1 cellular context compared by ENCODE assay signal in the genomic region with DNA sequence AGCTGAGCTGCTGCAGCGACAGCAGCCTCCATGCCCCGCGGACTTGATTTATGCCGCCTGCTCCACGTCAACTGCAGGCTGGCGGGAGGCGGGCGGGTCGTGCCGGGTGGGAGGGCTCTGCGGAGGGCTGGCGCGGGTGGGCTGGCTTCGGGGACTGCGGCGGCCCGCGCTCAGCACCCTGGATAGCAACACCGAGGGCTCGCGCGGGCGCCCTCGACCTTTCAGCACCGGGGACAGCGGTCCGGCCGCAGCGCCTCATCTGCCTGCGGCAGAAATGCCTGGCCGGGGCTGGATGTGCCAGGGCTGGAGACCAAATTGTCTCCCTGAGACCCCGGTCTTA.
TF ChIP-seq lines count a peak whose summit lies in the region.

No MANE protein-coding gene starts in this region.

TF ChIP-seq in HepG2, 621 proteins besides CTCF, POLR2A, EP300 and RAD21 (continued from another document and continues in another):
- TF ChIP-seq ZNF101 (CRISPR knock-in tag; IDR thresholded peaks at IDR 0.05; ENCODE audit: borderline replicate concordance, low read depth) (0 out of 2 replicates have a peak, but pooled peaks have one; percentile 73), PLRG1 (conservative IDR thresholded peaks at IDR 0.05) (no peak), SP140L (CRISPR knock-in tag; IDR thresholded peaks at IDR 0.05; ENCODE audit: borderline replicate concordance) (peak; percentile 99; the same call in 1 of the 2 replicates), ZNF121 (CRISPR knock-in tag; IDR thresholded peaks at IDR 0.05) (no peak; the same call in 1 of the 2 replicates), SAP130 (CRISPR knock-in tag; IDR thresholded peaks at IDR 0.05; ENCODE audit: low read depth) (peak; percentile 92), CREB1 (IDR thresholded peaks at IDR 0.05) (no peak), CREB1 (CRISPR knock-in tag; IDR thresholded peaks at IDR 0.05) (no peak), ZNF501 (CRISPR knock-in tag; IDR thresholded peaks at IDR 0.05) (peak; percentile 86), SNRNP70 (IDR thresholded peaks at IDR 0.05; ENCODE audit: low read depth, low read length) (no peak), ZNF136 (CRISPR knock-in tag; IDR thresholded peaks at IDR 0.05; ENCODE audit: low read depth) (peak; percentile 87; the same call in 1 of the 2 replicates), SIN3B (IDR thresholded peaks at IDR 0.05; ENCODE audit: low read length) (no peak), CCDC6 (CRISPR knock-in tag; IDR thresholded peaks at IDR 0.05) (peak; percentile 97), CBX1 (IDR thresholded peaks at IDR 0.05; ENCODE audit: low read depth) (no peak), ZNF256 (CRISPR knock-in tag; conservative IDR thresholded peaks at IDR 0.05) (peak; percentile 99), ISL2 (CRISPR knock-in tag; IDR thresholded peaks at IDR 0.05) (peak; percentile 92), ZBTB21 (CRISPR knock-in tag; IDR thresholded peaks at IDR 0.05) (peak; percentile 72; the same call in 1 of the 2 replicates), ZNF30 (CRISPR knock-in tag; IDR thresholded peaks at IDR 0.05) (peak; percentile 97), ZSCAN31 (CRISPR knock-in tag; IDR thresholded peaks at IDR 0.05; ENCODE audit: low read depth) (peak; percentile 99), XRCC5 (optimal IDR thresholded peaks at IDR 0.05; ENCODE audit: low read length) (peak; percentile 58)
- TF ChIP-seq, protein P1, sequence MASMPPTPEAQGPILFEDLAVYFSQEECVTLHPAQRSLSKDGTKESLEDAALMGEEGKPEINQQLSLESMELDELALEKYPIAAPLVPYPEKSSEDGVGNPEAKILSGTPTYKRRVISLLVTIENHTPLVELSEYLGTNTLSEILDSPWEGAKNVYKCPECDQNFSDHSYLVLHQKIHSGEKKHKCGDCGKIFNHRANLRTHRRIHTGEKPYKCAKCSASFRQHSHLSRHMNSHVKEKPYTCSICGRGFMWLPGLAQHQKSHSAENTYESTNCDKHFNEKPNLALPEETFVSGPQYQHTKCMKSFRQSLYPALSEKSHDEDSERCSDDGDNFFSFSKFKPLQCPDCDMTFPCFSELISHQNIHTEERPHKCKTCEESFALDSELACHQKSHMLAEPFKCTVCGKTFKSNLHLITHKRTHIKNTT (CRISPR knock-in tag; IDR thresholded peaks at IDR 0.05) = no peak
- TF ChIP-seq, protein P2, sequence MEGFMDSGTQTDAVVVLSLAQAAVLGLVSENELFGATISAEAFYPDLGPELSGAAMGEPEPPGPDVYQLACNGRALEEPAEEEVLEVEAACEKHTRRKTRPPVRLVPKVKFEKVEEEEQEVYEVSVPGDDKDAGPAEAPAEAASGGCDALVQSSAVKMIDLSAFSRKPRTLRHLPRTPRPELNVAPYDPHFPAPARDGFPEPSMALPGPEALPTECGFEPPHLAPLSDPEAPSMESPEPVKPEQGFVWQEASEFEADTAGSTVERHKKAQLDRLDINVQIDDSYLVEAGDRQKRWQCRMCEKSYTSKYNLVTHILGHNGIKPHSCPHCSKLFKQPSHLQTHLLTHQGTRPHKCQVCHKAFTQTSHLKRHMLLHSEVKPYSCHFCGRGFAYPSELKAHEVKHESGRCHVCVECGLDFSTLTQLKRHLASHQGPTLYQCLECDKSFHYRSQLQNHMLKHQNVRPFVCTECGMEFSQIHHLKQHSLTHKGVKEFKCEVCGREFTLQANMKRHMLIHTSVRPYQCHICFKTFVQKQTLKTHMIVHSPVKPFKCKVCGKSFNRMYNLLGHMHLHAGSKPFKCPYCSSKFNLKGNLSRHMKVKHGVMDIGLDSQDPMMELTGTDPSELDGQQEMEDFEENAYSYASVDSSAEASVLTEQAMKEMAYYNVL (CRISPR knock-in tag; IDR thresholded peaks at IDR 0.05; ENCODE audit: borderline replicate concordance) = peak; percentile 91
- TF ChIP-seq, protein P3, sequence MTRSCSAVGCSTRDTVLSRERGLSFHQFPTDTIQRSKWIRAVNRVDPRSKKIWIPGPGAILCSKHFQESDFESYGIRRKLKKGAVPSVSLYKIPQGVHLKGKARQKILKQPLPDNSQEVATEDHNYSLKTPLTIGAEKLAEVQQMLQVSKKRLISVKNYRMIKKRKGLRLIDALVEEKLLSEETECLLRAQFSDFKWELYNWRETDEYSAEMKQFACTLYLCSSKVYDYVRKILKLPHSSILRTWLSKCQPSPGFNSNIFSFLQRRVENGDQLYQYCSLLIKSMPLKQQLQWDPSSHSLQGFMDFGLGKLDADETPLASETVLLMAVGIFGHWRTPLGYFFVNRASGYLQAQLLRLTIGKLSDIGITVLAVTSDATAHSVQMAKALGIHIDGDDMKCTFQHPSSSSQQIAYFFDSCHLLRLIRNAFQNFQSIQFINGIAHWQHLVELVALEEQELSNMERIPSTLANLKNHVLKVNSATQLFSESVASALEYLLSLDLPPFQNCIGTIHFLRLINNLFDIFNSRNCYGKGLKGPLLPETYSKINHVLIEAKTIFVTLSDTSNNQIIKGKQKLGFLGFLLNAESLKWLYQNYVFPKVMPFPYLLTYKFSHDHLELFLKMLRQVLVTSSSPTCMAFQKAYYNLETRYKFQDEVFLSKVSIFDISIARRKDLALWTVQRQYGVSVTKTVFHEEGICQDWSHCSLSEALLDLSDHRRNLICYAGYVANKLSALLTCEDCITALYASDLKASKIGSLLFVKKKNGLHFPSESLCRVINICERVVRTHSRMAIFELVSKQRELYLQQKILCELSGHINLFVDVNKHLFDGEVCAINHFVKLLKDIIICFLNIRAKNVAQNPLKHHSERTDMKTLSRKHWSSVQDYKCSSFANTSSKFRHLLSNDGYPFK (CRISPR knock-in tag; IDR thresholded peaks at IDR 0.05; ENCODE audit: borderline replicate concordance) = 0 out of 2 replicates have a peak, but pooled peaks have one; percentile 70
- TF ChIP-seq, protein P4, sequence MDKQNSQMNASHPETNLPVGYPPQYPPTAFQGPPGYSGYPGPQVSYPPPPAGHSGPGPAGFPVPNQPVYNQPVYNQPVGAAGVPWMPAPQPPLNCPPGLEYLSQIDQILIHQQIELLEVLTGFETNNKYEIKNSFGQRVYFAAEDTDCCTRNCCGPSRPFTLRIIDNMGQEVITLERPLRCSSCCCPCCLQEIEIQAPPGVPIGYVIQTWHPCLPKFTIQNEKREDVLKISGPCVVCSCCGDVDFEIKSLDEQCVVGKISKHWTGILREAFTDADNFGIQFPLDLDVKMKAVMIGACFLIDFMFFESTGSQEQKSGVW (CRISPR knock-in tag; IDR thresholded peaks at IDR 0.05; ENCODE audit: borderline replicate concordance) = peak; percentile 99
- TF ChIP-seq, protein P5, sequence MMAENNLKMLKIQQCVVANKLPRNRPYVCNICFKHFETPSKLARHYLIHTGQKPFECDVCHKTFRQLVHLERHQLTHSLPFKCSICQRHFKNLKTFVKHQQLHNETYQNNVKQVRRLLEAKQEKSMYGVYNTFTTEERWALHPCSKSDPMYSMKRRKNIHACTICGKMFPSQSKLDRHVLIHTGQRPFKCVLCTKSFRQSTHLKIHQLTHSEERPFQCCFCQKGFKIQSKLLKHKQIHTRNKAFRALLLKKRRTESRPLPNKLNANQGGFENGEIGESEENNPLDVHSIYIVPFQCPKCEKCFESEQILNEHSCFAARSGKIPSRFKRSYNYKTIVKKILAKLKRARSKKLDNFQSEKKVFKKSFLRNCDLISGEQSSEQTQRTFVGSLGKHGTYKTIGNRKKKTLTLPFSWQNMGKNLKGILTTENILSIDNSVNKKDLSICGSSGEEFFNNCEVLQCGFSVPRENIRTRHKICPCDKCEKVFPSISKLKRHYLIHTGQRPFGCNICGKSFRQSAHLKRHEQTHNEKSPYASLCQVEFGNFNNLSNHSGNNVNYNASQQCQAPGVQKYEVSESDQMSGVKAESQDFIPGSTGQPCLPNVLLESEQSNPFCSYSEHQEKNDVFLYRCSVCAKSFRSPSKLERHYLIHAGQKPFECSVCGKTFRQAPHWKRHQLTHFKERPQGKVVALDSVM (CRISPR knock-in tag; IDR thresholded peaks at IDR 0.05) = 0 out of 2 replicates have a peak, but pooled peaks have one; percentile 32
- TF ChIP-seq, protein P6, sequence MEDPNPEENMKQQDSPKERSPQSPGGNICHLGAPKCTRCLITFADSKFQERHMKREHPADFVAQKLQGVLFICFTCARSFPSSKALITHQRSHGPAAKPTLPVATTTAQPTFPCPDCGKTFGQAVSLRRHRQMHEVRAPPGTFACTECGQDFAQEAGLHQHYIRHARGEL (CRISPR knock-in tag; IDR thresholded peaks at IDR 0.05) = peak; percentile 44; the same call in 1 of the 2 replicates
- TF ChIP-seq, protein P7, sequence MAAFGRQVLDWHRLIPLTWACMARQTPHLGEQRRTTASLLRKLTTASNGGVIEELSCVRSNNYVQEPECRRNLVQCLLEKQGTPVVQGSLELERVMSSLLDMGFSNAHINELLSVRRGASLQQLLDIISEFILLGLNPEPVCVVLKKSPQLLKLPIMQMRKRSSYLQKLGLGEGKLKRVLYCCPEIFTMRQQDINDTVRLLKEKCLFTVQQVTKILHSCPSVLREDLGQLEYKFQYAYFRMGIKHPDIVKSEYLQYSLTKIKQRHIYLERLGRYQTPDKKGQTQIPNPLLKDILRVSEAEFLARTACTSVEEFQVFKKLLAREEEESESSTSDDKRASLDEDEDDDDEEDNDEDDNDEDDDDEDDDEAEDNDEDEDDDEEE (CRISPR knock-in tag; IDR thresholded peaks at IDR 0.05) = peak; percentile 99
- TF ChIP-seq, protein P8, sequence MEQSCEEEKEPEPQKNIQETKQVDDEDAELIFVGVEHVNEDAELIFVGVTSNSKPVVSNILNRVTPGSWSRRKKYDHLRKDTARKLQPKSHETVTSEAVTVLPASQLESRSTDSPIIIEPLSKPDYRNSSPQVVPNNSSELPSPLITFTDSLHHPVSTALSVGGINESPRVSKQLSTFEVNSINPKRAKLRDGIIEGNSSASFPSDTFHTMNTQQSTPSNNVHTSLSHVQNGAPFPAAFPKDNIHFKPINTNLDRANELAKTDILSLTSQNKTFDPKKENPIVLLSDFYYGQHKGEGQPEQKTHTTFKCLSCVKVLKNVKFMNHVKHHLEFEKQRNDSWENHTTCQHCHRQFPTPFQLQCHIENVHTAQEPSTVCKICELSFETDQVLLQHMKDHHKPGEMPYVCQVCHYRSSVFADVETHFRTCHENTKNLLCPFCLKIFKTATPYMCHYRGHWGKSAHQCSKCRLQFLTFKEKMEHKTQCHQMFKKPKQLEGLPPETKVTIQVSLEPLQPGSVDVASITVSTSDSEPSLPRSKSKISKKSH (CRISPR knock-in tag; IDR thresholded peaks at IDR 0.05; ENCODE audit: borderline replicate concordance) = no peak; the same call in 1 of the 2 replicates
- TF ChIP-seq, protein P9, sequence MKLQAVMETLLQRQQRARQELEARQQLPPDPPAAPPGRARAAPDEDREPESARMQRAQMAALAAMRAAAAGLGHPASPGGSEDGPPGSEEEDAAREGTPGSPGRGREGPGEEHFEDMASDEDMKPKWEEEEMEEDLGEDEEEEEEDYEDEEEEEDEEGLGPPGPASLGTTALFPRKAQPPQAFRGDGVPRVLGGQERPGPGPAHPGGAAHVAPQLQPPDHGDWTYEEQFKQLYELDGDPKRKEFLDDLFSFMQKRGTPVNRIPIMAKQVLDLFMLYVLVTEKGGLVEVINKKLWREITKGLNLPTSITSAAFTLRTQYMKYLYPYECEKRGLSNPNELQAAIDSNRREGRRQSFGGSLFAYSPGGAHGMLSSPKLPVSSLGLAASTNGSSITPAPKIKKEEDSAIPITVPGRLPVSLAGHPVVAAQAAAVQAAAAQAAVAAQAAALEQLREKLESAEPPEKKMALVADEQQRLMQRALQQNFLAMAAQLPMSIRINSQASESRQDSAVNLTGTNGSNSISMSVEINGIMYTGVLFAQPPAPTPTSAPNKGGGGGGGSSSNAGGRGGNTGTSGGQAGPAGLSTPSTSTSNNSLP (IDR thresholded peaks at IDR 0.05; ENCODE audit: low read depth, low read length) = no peak
- TF ChIP-seq, protein P10, sequence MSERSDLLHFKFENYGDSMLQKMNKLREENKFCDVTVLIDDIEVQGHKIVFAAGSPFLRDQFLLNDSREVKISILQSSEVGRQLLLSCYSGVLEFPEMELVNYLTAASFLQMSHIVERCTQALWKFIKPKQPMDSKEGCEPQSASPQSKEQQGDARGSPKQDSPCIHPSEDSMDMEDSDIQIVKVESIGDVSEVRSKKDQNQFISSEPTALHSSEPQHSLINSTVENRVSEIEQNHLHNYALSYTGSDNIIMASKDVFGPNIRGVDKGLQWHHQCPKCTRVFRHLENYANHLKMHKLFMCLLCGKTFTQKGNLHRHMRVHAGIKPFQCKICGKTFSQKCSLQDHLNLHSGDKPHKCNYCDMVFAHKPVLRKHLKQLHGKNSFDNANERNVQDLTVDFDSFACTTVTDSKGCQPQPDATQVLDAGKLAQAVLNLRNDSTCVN (CRISPR knock-in tag; IDR thresholded peaks at IDR 0.05; ENCODE audit: borderline replicate concordance) = peak; percentile 98
- TF ChIP-seq, protein P11, sequence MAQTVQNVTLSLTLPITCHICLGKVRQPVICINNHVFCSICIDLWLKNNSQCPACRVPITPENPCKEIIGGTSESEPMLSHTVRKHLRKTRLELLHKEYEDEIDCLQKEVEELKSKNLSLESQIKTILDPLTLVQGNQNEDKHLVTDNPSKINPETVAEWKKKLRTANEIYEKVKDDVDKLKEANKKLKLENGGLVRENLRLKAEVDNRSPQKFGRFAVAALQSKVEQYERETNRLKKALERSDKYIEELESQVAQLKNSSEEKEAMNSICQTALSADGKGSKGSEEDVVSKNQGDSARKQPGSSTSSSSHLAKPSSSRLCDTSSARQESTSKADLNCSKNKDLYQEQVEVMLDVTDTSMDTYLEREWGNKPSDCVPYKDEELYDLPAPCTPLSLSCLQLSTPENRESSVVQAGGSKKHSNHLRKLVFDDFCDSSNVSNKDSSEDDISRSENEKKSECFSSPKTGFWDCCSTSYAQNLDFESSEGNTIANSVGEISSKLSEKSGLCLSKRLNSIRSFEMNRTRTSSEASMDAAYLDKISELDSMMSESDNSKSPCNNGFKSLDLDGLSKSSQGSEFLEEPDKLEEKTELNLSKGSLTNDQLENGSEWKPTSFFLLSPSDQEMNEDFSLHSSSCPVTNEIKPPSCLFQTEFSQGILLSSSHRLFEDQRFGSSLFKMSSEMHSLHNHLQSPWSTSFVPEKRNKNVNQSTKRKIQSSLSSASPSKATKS (CRISPR knock-in tag; IDR thresholded peaks at IDR 0.05) = peak; percentile 99
- TF ChIP-seq, protein P12, sequence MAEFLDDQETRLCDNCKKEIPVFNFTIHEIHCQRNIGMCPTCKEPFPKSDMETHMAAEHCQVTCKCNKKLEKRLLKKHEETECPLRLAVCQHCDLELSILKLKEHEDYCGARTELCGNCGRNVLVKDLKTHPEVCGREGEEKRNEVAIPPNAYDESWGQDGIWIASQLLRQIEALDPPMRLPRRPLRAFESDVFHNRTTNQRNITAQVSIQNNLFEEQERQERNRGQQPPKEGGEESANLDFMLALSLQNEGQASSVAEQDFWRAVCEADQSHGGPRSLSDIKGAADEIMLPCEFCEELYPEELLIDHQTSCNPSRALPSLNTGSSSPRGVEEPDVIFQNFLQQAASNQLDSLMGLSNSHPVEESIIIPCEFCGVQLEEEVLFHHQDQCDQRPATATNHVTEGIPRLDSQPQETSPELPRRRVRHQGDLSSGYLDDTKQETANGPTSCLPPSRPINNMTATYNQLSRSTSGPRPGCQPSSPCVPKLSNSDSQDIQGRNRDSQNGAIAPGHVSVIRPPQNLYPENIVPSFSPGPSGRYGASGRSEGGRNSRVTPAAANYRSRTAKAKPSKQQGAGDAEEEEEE (CRISPR knock-in tag; IDR thresholded peaks at IDR 0.05; ENCODE audit: borderline replicate concordance) = peak; percentile 99
